Comparison of ENCODE assay signal across 9 cellular contexts in the genomic region with DNA sequence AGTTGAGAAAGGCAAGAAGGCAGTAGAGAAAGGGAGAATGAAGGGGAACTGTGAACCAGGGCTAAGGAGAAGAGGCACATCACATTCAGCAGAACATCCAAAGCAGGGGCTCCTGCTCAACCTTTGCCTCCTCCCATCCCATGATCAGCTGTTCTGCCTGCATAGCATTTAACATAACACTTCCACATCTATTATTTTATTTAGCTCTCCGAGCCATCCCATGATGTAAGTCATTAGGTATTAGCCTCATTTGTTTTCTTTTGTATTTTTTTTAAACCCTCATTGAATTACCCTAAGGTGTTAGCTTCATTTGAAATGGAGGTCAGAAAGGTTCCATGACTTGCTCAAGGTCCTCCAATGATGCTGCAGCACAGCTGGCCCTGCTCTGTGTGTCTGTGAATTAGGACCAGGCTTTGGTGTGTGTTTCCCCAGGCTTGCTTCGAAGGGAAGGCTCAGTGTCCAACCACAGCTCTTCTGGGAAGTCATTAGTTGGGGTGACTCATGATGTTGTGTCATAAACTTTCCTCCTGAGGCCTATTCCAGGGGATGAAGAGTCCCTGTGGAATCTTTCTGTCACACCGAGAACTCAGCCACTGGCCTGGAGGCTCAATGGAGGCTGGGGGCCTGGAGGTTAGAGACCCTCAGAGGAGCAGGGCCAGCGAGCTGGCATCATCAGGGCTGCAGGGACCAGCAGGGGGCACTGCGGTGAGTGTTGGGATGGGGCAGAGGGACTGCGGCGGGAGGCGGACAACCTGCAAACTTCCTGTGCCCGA. TPM values are rescaled to one million over a fixed set of nuclear protein-coding genes. Genes with fewer than 3 reads are reported as not detected.
A peak's percentile ranks its signal among the peaks of the same experiment; 100 is the strongest.
DNase-seq lines count a peak whose midpoint lies in the region; ATAC-seq and TF ChIP-seq lines count a peak whose summit lies in the region.
"Had no signal": no experiment of that assay in that cellular context is flagged by ENCODE, and none has a peak within 500 bp of the region (broad histone marks: within the 10 kb centered on the region; RNA-seq: fewer than 3 reads in every experiment).

No MANE protein-coding gene starts in this region.

- H3K27me3 Mint-ChIP-seq in Calu3 (ENCODE audit: unreplicated experiment) (no peaks in the 10 kb centered on the region), MCF 10A (ENCODE audit: insufficient read depth, unreplicated experiment) (no peaks in the 10 kb centered on the region), neural crest cell (ENCODE audit: low read depth) (peaks cover 14% of the 10 kb centered on the region)

- no peak for ATAC-seq in GM19324 (IDR thresholded peaks at IDR 0.05; ENCODE audit: low FRiP score, unreplicated experiment)

- H3K4me3 Mint-ChIP-seq in Calu3 (ENCODE audit: low read depth, unreplicated experiment) (no peak overlapping the region), MCF 10A (ENCODE audit: unreplicated experiment) (peak overlapping the region; percentile 3), neural crest cell (no peak overlapping the region)
- H3K4me3 Mint-ChIP-seq: IgD-negative memory B cell had no signal

- H3K4me1 Mint-ChIP-seq in Calu3 (ENCODE audit: low read depth, unreplicated experiment) (peaks cover 32% of the 10 kb centered on the region), MCF 10A (ENCODE audit: insufficient read depth, unreplicated experiment) (peaks cover 30% of the 10 kb centered on the region), neural crest cell (no peaks in the 10 kb centered on the region)

- CTCF ChIA-PET in Calu3 (lab: Charles Lee) (interaction anchor here (0.5 to 1.7 kb wide), 6 partner anchors 9 to 756 kb away, joined by 3 to 7 read pairs (median 6); no protein-coding TSS in a partner anchor), MCF 10A (lab: Yijun Ruan, JAX) (interaction anchor here (0.8 to 4.7 kb wide), 5 partner anchors 28 to 99 kb away, joined by 3 to 23 read pairs (median 4); a partner anchor contains a TSS)

- DNase-seq in Calu3 = peak; percentile 56
- DNase-seq in LNCaP clone FGC (ENCODE audit: low read depth) = no peak
- peak; percentile 95 for DNase-seq in MCF 10A (ENCODE audit: unreplicated experiment)
- no peak for DNase-seq in neural crest cell (ENCODE audit: low read depth, low spot score)
- DNase-seq in ecto neural progenitor cell (ENCODE audit: low spot score) = no peak
- DNase-seq in DMS114 treated with DMSO at 0.1 percent for 48 hours (lab: John Stamatoyannopoulos, UW; ENCODE audit: unreplicated experiment) = no peak
- DNase-seq in SIG-M5 treated with dmso at 0.1 percent for 504 hours (lab: John Stamatoyannopoulos, UW; ENCODE audit: unreplicated experiment) = no peak

- H3K27ac Mint-ChIP-seq in Calu3 (ENCODE audit: unreplicated experiment) (peak overlapping the region; percentile 3), MCF 10A (ENCODE audit: low read depth, unreplicated experiment) (peak overlapping the region; percentile 92), neural crest cell (ENCODE audit: unreplicated experiment) (no peak overlapping the region)
- H3K27ac Mint-ChIP-seq: IgD-negative memory B cell had no signal

- TF ChIP-seq CTCF in Calu3 (IDR thresholded peaks at IDR 0.05; ENCODE audit: unreplicated experiment) (peak; percentile 43), LNCaP clone FGC (IDR thresholded peaks at IDR 0.05; ENCODE audit: control insufficient read depth, extremely low read depth, insufficient read depth) (0 out of 2 replicates have a peak, but pooled peaks have one; percentile 4), MCF 10A (IDR thresholded peaks at IDR 0.05; ENCODE audit: unreplicated experiment) (peak; percentile 43), neural crest cell (conservative IDR thresholded peaks at IDR 0.05) (peak; percentile 32)

- intact Hi-C loops in Calu3 (cut with micrococcal nuclease; ENCODE audit: unreplicated experiment) (loop anchor here (5.0 kb wide), 1 partner anchor 35 kb away; a partner anchor contains a TSS), MCF 10A (cut with micrococcal nuclease) (loop anchor here (1.0 kb wide), 1 partner anchor 35 kb away; no protein-coding TSS in a partner anchor)

- POLR2A ChIA-PET in MCF 10A (lab: Yijun Ruan, JAX) = interaction anchor here (0.7 to 5.6 kb wide), 21 partner anchors 9 to 215 kb away, joined by 3 to 43 read pairs (median 5); a partner anchor contains a TSS

- peaks cover 6% of the 10 kb centered on the region for H3K36me3 Mint-ChIP-seq in Calu3 (ENCODE audit: insufficient read depth, unreplicated experiment)
- H3K36me3 Mint-ChIP-seq in MCF 10A (ENCODE audit: insufficient read depth, unreplicated experiment) = no peaks in the 10 kb centered on the region
- no peaks in the 10 kb centered on the region for H3K36me3 Mint-ChIP-seq in neural crest cell (ENCODE audit: low read depth)
- H3K36me3 Mint-ChIP-seq: IgD-negative memory B cell had no signal

- no TSS peak for BruUV-seq in Calu3 (replicated peaks; lab: Mats Ljungman, UMichigan)
- no TSS peak for BruUV-seq in MCF 10A (replicated peaks; lab: Mats Ljungman, UMichigan)

- H3K9me3 Mint-ChIP-seq in Calu3 (ENCODE audit: low read depth, unreplicated experiment) (no peaks in the 10 kb centered on the region), MCF 10A (ENCODE audit: unreplicated experiment) (no peaks in the 10 kb centered on the region), neural crest cell (no peaks in the 10 kb centered on the region)
- H3K9me3 Mint-ChIP-seq: IgD-negative memory B cell had no signal

- H3K4me3 ChIP-seq in LNCaP clone FGC (ENCODE audit: low read depth, low read length) = no peak overlapping the region

RNA-seq across cellular contexts. Expression of a gene that starts 16.5 kb away (rescaled TPM):
- total RNA-seq in Calu3 (2022) (0.20 and 0.24 TPM in 2 replicates), MCF 10A (2022) (not detected in 2 replicates), neural crest cell (not detected in 2 replicates)

RNA-seq across cellular contexts. Expression of a gene that starts 34.1 kb away (rescaled TPM):
- 260 and 280 TPM in 2 replicates for total RNA-seq in Calu3 (2022)
- 221 and 293 TPM in 2 replicates for total RNA-seq in MCF 10A (2022)
- 174 and 179 TPM in 2 replicates for total RNA-seq in neural crest cell

Comparison
In these comparisons a context has a peak if more than half of its experiments do, and no peak if none do; other contexts are left out.
1. DNase-seq: peak in Calu3 (single experiment) and MCF 10A (single experiment); none in LNCaP clone FGC (single experiment), neural crest cell (single experiment), ecto neural progenitor cell (single experiment), DMS114 treated with DMSO at 0.1 percent for 48 hours (single experiment) and SIG-M5 treated with dmso at 0.1 percent for 504 hours (single experiment).
2. Peak in every context shown above with its lines, with median percentiles within 50 percentile points of each other: CTCF ChIP-seq.